8 cellular contexts compared by ENCODE assay signal in genomic region chr11:8338138-8338537, GRCh38.
DNase-seq lines count a peak whose midpoint lies in the region; ATAC-seq and TF ChIP-seq lines count a peak whose summit lies in the region.

No MANE protein-coding gene starts in this region.

- no peak overlapping the region for H3K4me3 Mint-ChIP-seq in activated T-cell treated with anti-CD3 and anti-CD28 coated beads, Interleukin-2, amount 50 U/mL, for 72 hours

- no peak overlapping the region for H3K27ac Mint-ChIP-seq in activated T-cell treated with anti-CD3 and anti-CD28 coated beads, Interleukin-2, amount 50 U/mL, for 72 hours

- H3K4me1 ChIP-seq in MM.1S (ENCODE audit: low read length) = peaks cover 6% of the 10 kb centered on the region

- no peaks in the 10 kb centered on the region for H3K9me3 Mint-ChIP-seq in activated T-cell treated with anti-CD3 and anti-CD28 coated beads, Interleukin-2, amount 50 U/mL, for 72 hours

- no peak overlapping the region for H3K27ac ChIP-seq in MM.1S (ENCODE audit: low read length)

- no peak overlapping the region for H2AFZ ChIP-seq in MM.1S (ENCODE audit: low read length)

- no peaks in the 10 kb centered on the region for H3K36me3 ChIP-seq in MM.1S (replicated peaks; ENCODE audit: insufficient read depth, low read length)

- peaks cover 8% of the 10 kb centered on the region for H3K4me1 Mint-ChIP-seq in activated T-cell treated with anti-CD3 and anti-CD28 coated beads, Interleukin-2, amount 50 U/mL, for 72 hours (ENCODE audit: low read depth)

- no peaks in the 10 kb centered on the region for H3K27me3 ChIP-seq in MM.1S (replicated peaks; ENCODE audit: insufficient read depth, low read length)

- ATAC-seq in activated T-cell treated with anti-CD3 and anti-CD28 coated beads, Interleukin-2, amount 50 U/mL, for 72 hours (replicated peaks in 1 of 2) = peak in 1 of 2 donors; percentile 64
- ATAC-seq in HG02623 (IDR thresholded peaks at IDR 0.05; ENCODE audit: unreplicated experiment) = no peak

- no peak overlapping the region for H3K9ac ChIP-seq in MM.1S (ENCODE audit: low read length)

- no peak overlapping the region for H3K4me3 ChIP-seq in MM.1S (ENCODE audit: low read length)

- peaks cover 8% of the 10 kb centered on the region for H3K27me3 Mint-ChIP-seq in activated T-cell treated with anti-CD3 and anti-CD28 coated beads, Interleukin-2, amount 50 U/mL, for 72 hours (ENCODE audit: low read depth)

- no peaks in the 10 kb centered on the region for H3K9me3 ChIP-seq in MM.1S (replicated peaks; ENCODE audit: insufficient read depth, low read length)

- H4K20me1 ChIP-seq in MM.1S (ENCODE audit: insufficient read depth, low read length) = no peaks in the 10 kb centered on the region

- TF ChIP-seq CTCF in GM12872 (IDR thresholded peaks at IDR 0.05; ENCODE audit: insufficient read depth, low read depth, low read length) = peak; percentile 87
- TF ChIP-seq CTCF in MM.1S (IDR thresholded peaks at IDR 0.05; ENCODE audit: low read length) = peak; percentile 82

- no peaks in the 10 kb centered on the region for H3F3A ChIP-seq in MM.1S (ENCODE audit: insufficient read depth, low read length)

- no peaks in the 10 kb centered on the region for H3K79me2 ChIP-seq in MM.1S (ENCODE audit: low read length)

- DNase-seq in AG08395 (ENCODE audit: low spot score) = peak; percentile 65
- no peak for DNase-seq in MM.1S
- peak; percentile 47 to 59 for DNase-seq in activated T-cell treated with anti-CD3 and anti-CD28 coated beads, Interleukin-2, amount 50 U/mL, for 72 hours
- DNase-seq in hepatic stellate cell (ENCODE audit: low spot score) = peak; percentile 77
- peak; percentile 26 to 36 for DNase-seq in stimulated activated CD8-positive, alpha-beta memory T cell treated with anti-CD3 and anti-CD28 coated beads, Interleukin-2, amount 100 ng/mL, for 48 hours (ENCODE audit: low read depth in 2 of 2)
- no peak for DNase-seq in NCI-H524 treated with DMSO at 0.1 percent for 48 hours (lab: John Stamatoyannopoulos, UW)

- H3K36me3 Mint-ChIP-seq in activated T-cell treated with anti-CD3 and anti-CD28 coated beads, Interleukin-2, amount 50 U/mL, for 72 hours (ENCODE audit: insufficient read depth in 2 of 2) = no peaks in the 10 kb centered on the region

- H3K9me2 ChIP-seq in MM.1S (replicated peaks; ENCODE audit: insufficient read depth, low read length) = no peaks in the 10 kb centered on the region

- no peak overlapping the region for H3K4me2 ChIP-seq in MM.1S (ENCODE audit: low read depth, low read length)

Comparison
In these comparisons a context has a peak if more than half of its experiments do, and no peak if none do; other contexts are left out.
1. DNase-seq: peak in AG08395 (single experiment), activated T-cell treated with anti-CD3 and anti-CD28 coated beads, Interleukin-2, amount 50 U/mL, for 72 hours (2 of 2), hepatic stellate cell (single experiment) and stimulated activated CD8-positive, alpha-beta memory T cell treated with anti-CD3 and anti-CD28 coated beads, Interleukin-2, amount 100 ng/mL, for 48 hours (2 of 2); none in MM.1S (single experiment) and NCI-H524 treated with DMSO at 0.1 percent for 48 hours (single experiment).